In the genomic region with DNA sequence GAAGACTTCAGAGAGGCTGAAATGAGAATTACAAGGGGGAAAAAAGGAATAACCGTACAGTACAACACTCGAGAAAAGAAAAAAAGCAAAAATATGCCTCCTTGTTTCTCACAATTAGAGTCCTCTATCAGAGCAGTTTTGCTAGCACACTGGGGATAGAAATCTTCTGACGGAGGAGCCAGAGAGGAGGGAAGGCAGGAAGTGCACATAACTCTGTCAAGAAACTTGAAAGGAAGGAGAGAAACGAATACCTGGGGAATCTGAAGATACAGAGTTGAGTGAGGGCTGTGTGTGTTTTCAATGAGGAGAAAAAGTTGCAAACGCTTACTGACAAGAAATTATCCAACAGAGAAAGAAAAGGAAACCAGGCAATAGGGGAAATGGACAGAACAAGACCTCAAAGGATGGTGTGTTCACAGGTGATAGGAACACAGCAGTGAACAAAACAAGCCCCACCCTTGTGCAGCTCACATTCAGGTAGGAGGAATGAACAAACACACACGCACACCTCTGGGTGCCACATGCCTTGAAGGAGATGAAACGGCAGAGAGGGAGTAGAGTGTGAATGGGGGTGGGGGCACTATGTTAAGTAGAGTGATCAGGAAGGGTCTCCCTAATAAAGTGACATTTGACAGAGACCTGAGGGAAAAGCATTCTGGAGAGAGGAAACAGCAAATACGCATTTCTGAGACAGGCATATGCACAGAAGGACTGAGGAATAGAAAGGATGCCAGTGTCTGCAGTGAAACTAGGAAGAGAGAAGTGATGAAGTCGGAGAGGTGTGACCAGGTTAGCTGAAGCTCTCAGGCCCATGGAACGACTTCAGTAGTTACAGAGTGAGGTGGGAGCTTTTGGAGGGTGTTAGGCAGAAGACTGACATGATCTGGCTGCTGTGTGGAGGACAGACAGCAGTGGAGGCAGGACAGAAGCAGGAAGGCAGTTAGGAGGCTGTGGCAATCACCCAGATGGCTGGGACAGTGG, we compare ENCODE assay signal across 17 cellular contexts. TPM values are rescaled to one million over a fixed set of nuclear protein-coding genes. Genes with fewer than 3 reads are reported as not detected.
DNase-seq lines count a peak whose midpoint lies in the region; ATAC-seq, FAIRE-seq and TF ChIP-seq lines count a peak whose summit lies in the region.
"Had no signal": no experiment of that assay in that cellular context is flagged by ENCODE, and none has a peak within 500 bp of the region (broad histone marks: within the 10 kb centered on the region; RNA-seq: fewer than 3 reads in every experiment).

No MANE protein-coding gene starts in this region.

- peak in 1 of 5 donors; percentile 30 for DNase-seq in CD8-positive, alpha-beta memory T cell
- no peak for DNase-seq in GM19239 (ENCODE audit: insufficient read length, low spot score)
- DNase-seq in activated T-helper 1 cell treated with anti-CD3 and anti-CD28 coated beads, Interleukin-12 subunit alpha, Interleukin-12 subunit beta, Interleukin-2, Interleukin-4 antibody, amounts not matched to agents 30 ng/mL and 10 ng/mL and 1 ng/mL, durations not matched to agents 14 hours and 24 hours and 36 hours (ENCODE audit: low spot score): no peak
- peak; percentile 48 for DNase-seq in naive B cell
- DNase-seq in tibial artery: no peak
- no peak for DNase-seq in GM10248 (ENCODE audit: extremely low spot score)
- DNase-seq: activated CD8-positive, alpha-beta memory T cell treated with anti-CD3 and anti-CD28 coated beads, Interleukin-2, amount 50 U/mL, for 48 hours; C1 segment of cervical spinal cord; dermis blood vessel endothelial cell; hypothalamus; IMR-90; left cardiac atrium; NCI-H1048; NK-92 treated with Interleukin-12 subunit alpha and Interleukin-12 subunit beta, amount 100 ng/mL, for 24 hours; SJCRH30; thyroid gland had no signal

- H3K4me3 Mint-ChIP-seq in CD8-positive, alpha-beta memory T cell: peak overlapping the region in 5 of 7 donors; percentile 3 to 42 (median 16)
- peak overlapping the region; percentile 5 for H3K4me3 Mint-ChIP-seq in activated T-helper 1 cell treated with anti-CD3 and anti-CD28 coated beads, Interleukin-12 subunit alpha, Interleukin-12 subunit beta, Interleukin-2, Interleukin-4 antibody, amounts not matched to agents 30 ng/mL and 10 ng/mL and 1 ng/mL, durations not matched to agents 14 hours and 24 hours and 36 hours
- peak overlapping the region in 3 of 8 donors; percentile 2 to 16 (median 13) for H3K4me3 Mint-ChIP-seq in naive B cell

- H3K27me3 ChIP-seq in CD8-positive, alpha-beta memory T cell (ENCODE audit: insufficient read depth, low read length, poor library complexity, severe bottlenecking): no peaks in the 10 kb centered on the region
- H3K27me3 ChIP-seq in tibial artery: no peaks in the 10 kb centered on the region
- H3K27me3 ChIP-seq: SJCRH30, thyroid gland had no signal

- H3K36me3 ChIP-seq in CD8-positive, alpha-beta memory T cell (ENCODE audit: insufficient read depth, low read length): no peaks in the 10 kb centered on the region
- H3K36me3 ChIP-seq in tibial artery: peaks cover 7 to 36% (median 17%) of the 10 kb centered on the region in 3 donors
- H3K36me3 ChIP-seq: SJCRH30, thyroid gland had no signal

- intact Hi-C loops in activated T-helper 1 cell treated with anti-CD3 and anti-CD28 coated beads, Interleukin-12 subunit alpha, Interleukin-12 subunit beta, Interleukin-2, Interleukin-4 antibody, amounts not matched to agents 30 ng/mL and 10 ng/mL and 1 ng/mL, durations not matched to agents 14 hours and 24 hours and 36 hours (cut with micrococcal nuclease): no loop called here
- intact Hi-C loops in tibial artery (cut with DNase I; ENCODE audit: low total_unique reads): no loop called here

- H3K27ac Mint-ChIP-seq in CD8-positive, alpha-beta memory T cell: peak overlapping the region in 7 of 8 donors; percentile 43 to 84 (median 68)
- peak overlapping the region; percentile 62 for H3K27ac Mint-ChIP-seq in activated T-helper 1 cell treated with anti-CD3 and anti-CD28 coated beads, Interleukin-12 subunit alpha, Interleukin-12 subunit beta, Interleukin-2, Interleukin-4 antibody, amounts not matched to agents 30 ng/mL and 10 ng/mL and 1 ng/mL, durations not matched to agents 14 hours and 24 hours and 36 hours
- peak overlapping the region; percentile 82 to 97 (median 89) for H3K27ac Mint-ChIP-seq in naive B cell

- H3K27ac ChIP-seq in CD8-positive, alpha-beta memory T cell (ENCODE audit: low read depth, low read length): no peak overlapping the region
- no peak overlapping the region for H3K27ac ChIP-seq in tibial artery
- H3K27ac ChIP-seq: SJCRH30, thyroid gland had no signal

- no peaks in the 10 kb centered on the region for H3K27me3 Mint-ChIP-seq in CD8-positive, alpha-beta memory T cell
- no peaks in the 10 kb centered on the region for H3K27me3 Mint-ChIP-seq in activated T-helper 1 cell treated with anti-CD3 and anti-CD28 coated beads, Interleukin-12 subunit alpha, Interleukin-12 subunit beta, Interleukin-2, Interleukin-4 antibody, amounts not matched to agents 30 ng/mL and 10 ng/mL and 1 ng/mL, durations not matched to agents 14 hours and 24 hours and 36 hours (ENCODE audit: insufficient read depth)
- no peaks in the 10 kb centered on the region for H3K27me3 Mint-ChIP-seq in naive B cell

- TF ChIP-seq CTCF in tibial artery (IDR thresholded peaks at IDR 0.05) (no peak), GM10248 (IDR thresholded peaks at IDR 0.05; ENCODE audit: control extremely low read depth, extremely low read depth, low read depth, missing control alignments) (no peak)

- H3K4me3 ChIP-seq in CD8-positive, alpha-beta memory T cell (ENCODE audit: low read length): no peak overlapping the region
- no peak overlapping the region for H3K4me3 ChIP-seq in tibial artery
- H3K4me3 ChIP-seq: SJCRH30, thyroid gland had no signal

- peaks cover 5 to 16% (median 9%) of the 10 kb centered on the region in 3 donors for H3K36me3 Mint-ChIP-seq in CD8-positive, alpha-beta memory T cell
- peaks cover 18% of the 10 kb centered on the region for H3K36me3 Mint-ChIP-seq in activated T-helper 1 cell treated with anti-CD3 and anti-CD28 coated beads, Interleukin-12 subunit alpha, Interleukin-12 subunit beta, Interleukin-2, Interleukin-4 antibody, amounts not matched to agents 30 ng/mL and 10 ng/mL and 1 ng/mL, durations not matched to agents 14 hours and 24 hours and 36 hours (ENCODE audit: low read depth)
- peaks cover 0 to 12% of the 10 kb centered on the region in 2 donors for H3K36me3 Mint-ChIP-seq in naive B cell

- H3K4me1 Mint-ChIP-seq in CD8-positive, alpha-beta memory T cell: peaks cover 24 to 36% (median 27%) of the 10 kb centered on the region in 3 donors
- H3K4me1 Mint-ChIP-seq in activated T-helper 1 cell treated with anti-CD3 and anti-CD28 coated beads, Interleukin-12 subunit alpha, Interleukin-12 subunit beta, Interleukin-2, Interleukin-4 antibody, amounts not matched to agents 30 ng/mL and 10 ng/mL and 1 ng/mL, durations not matched to agents 14 hours and 24 hours and 36 hours (ENCODE audit: low read depth): peaks cover 32% of the 10 kb centered on the region
- H3K4me1 Mint-ChIP-seq in naive B cell: peaks cover 20 to 38% (median 24%) of the 10 kb centered on the region in 3 donors

- POLR2A ChIA-PET in CD8-positive, alpha-beta memory T cell (lab: Charles Lee): no interaction called here
- POLR2A ChIA-PET in GM10248 (lab: Yijun Ruan, JAX): interaction anchor here (0.6 kb wide), 1 partner anchor 86 kb away, joined by 3 read pairs; no protein-coding TSS in a partner anchor

- H3K4me1 ChIP-seq in CD8-positive, alpha-beta memory T cell (ENCODE audit: insufficient read depth, low read length): peaks cover 21% of the 10 kb centered on the region
- H3K4me1 ChIP-seq in tibial artery: peaks cover 0 to 8% (median 0%) of the 10 kb centered on the region in 4 donors
- H3K4me1 ChIP-seq: SJCRH30, thyroid gland had no signal

- ATAC-seq in naive B cell (ENCODE audit: low read depth in 2 of 2): peak; percentile 94 to 98
- ATAC-seq in GM19023 (IDR thresholded peaks at IDR 0.05; ENCODE audit: unreplicated experiment): no peak
- ATAC-seq: left cardiac atrium had no signal

- CTCF ChIA-PET in CD8-positive, alpha-beta memory T cell (lab: Charles Lee): interaction anchor here (0.6 to 2.9 kb wide), 4 partner anchors 87 to 644 kb away, joined by 3 to 11 read pairs (median 4); no protein-coding TSS in a partner anchor
- CTCF ChIA-PET in GM10248 (lab: Yijun Ruan, JAX): interaction anchor here (1.1 to 3.3 kb wide), 7 partner anchors 7 to 202 kb away, joined by 3 to 22 read pairs (median 4); partner anchors contain the start of gene ANAPC16

- no peaks in the 10 kb centered on the region for H3K9me3 ChIP-seq in CD8-positive, alpha-beta memory T cell (ENCODE audit: low read length)
- H3K9me3 ChIP-seq in tibial artery: no peaks in the 10 kb centered on the region
- H3K9me3 ChIP-seq: SJCRH30, thyroid gland had no signal

- peak; percentile 57 for FAIRE-seq in GM19239 (lab: Jason Lieb, UNC)

- H3K9me3 Mint-ChIP-seq in CD8-positive, alpha-beta memory T cell: no peaks in the 10 kb centered on the region
- H3K9me3 Mint-ChIP-seq in activated T-helper 1 cell treated with anti-CD3 and anti-CD28 coated beads, Interleukin-12 subunit alpha, Interleukin-12 subunit beta, Interleukin-2, Interleukin-4 antibody, amounts not matched to agents 30 ng/mL and 10 ng/mL and 1 ng/mL, durations not matched to agents 14 hours and 24 hours and 36 hours: no peaks in the 10 kb centered on the region
- peaks cover 0 to 4% (median 0%) of the 10 kb centered on the region in 7 donors for H3K9me3 Mint-ChIP-seq in naive B cell

RNA-seq across cellular contexts. Expression of gene SPOCK2, which starts 46.7 kb away (rescaled TPM):
- 10 to 100 TPM; 63.0 to 69.2 TPM for total RNA-seq in CD8-positive, alpha-beta memory T cell
- polyA plus RNA-seq in CD8-positive, alpha-beta memory T cell: 202 TPM
- total RNA-seq in activated T-helper 1 cell treated with anti-CD3 and anti-CD28 coated beads, Interleukin-12 subunit alpha, Interleukin-12 subunit beta, Interleukin-2, Interleukin-4 antibody, amounts not matched to agents 30 ng/mL and 10 ng/mL and 1 ng/mL, durations not matched to agents 14 hours and 24 hours and 36 hours: 139 and 142 TPM in 2 replicates
- polyA plus RNA-seq in naive B cell (ENCODE audit: low read depth in 6 of 6): 10 to 100 TPM; 27.8 to 59.5 (median 46.3) TPM
- total RNA-seq: IMR-90 had no signal
